Comparison of ENCODE assay signal across 14 cellular contexts in the genomic region with DNA sequence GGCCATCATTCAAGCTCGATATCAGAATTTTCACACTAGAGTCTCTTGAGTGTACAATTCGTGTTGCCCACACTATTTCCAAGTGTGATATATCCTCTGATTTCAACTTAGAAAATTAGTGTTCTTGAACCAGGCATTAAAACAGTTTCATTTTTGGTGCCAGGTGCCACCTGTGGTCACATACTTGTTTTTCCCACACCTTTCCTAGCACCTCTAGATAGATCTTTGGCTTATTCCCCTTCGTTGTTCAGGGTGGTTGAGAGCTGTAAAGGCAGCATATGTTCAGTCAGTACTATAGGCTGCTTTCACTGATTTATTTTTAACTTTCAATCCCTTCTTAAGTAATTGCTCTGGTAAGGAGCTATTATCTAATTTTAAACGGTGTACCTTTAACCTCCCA.
DNase-seq lines count a peak whose midpoint lies in the region; ATAC-seq and TF ChIP-seq lines count a peak whose summit lies in the region.
"Had no signal": no experiment of that assay in that cellular context is flagged by ENCODE, and none has a peak within 500 bp of the region (broad histone marks: within the 10 kb centered on the region; RNA-seq: fewer than 3 reads in every experiment).

No MANE protein-coding gene starts in this region.

- 23 to 27% methylated on average over 4 of the region's 4 CpGs for WGBS in body of pancreas, 2 donors
- WGBS in psoas muscle, 3 donors = 78 to 86% (median 82%) methylated on average over 4 of the region's 4 CpGs

- peak; percentile 18 for ATAC-seq in left ventricle myocardium superior
- ATAC-seq in left cardiac atrium = no peak
- peak; percentile 80 for ATAC-seq in body of pancreas
- no peak for ATAC-seq in psoas muscle
- no peak for ATAC-seq in natural killer cell treated with Interleukin-12 subunit alpha and Interleukin-12 subunit beta and Interleukin-15 and Interleukin-18, amount 100 ng/mL, for 72 hours
- ATAC-seq: GM12878, GM23338 had no signal

- H3K36me3 Mint-ChIP-seq in HFFc6 (ENCODE audit: low read depth) = peaks cover 61% of the 10 kb centered on the region
- H3K36me3 Mint-ChIP-seq in natural killer cell treated with Interleukin-12 subunit alpha and Interleukin-12 subunit beta and Interleukin-15 and Interleukin-18, amount 100 ng/mL, for 72 hours = no peaks in the 10 kb centered on the region

- H3K4me3 Mint-ChIP-seq in HFFc6 = peak overlapping the region; percentile 28; the same call in 1 of the 2 replicates
- no peak overlapping the region for H3K4me3 Mint-ChIP-seq in natural killer cell treated with Interleukin-12 subunit alpha and Interleukin-12 subunit beta and Interleukin-15 and Interleukin-18, amount 100 ng/mL, for 72 hours
- H3K4me3 Mint-ChIP-seq: CD4-positive, alpha-beta memory T cell; GM23338 had no signal

- DNase-seq in left ventricle myocardium superior (no peak), left cardiac atrium (no peak), HFFc6 (no peak), body of pancreas (peak; percentile 79 to 85 (median 82)), psoas muscle (no peak), middle frontal gyrus (ENCODE audit: extremely low spot score, low spot score) (no peak)
- no peak for DNase-seq in natural killer cell treated with Interleukin-12 subunit alpha and Interleukin-12 subunit beta and Interleukin-15 and Interleukin-18, amount 100 ng/mL, for 72 hours (ENCODE audit: low spot score)
- DNase-seq: BE2C; CD4-positive, alpha-beta memory T cell; GDM1; KBM-7; Right ventricle myocardium superior had no signal

- H3K9me3 ChIP-seq in body of pancreas = no peaks in the 10 kb centered on the region
- no peaks in the 10 kb centered on the region for H3K9me3 ChIP-seq in psoas muscle
- H3K9me3 ChIP-seq: BE2C had no signal

- H3K27ac ChIP-seq in body of pancreas (peak overlapping the region; percentile 47 to 82 (median 72)), psoas muscle (no peak overlapping the region)

- peaks cover 5% of the 10 kb centered on the region; the same call in 1 of the 2 replicates for H3K9me3 Mint-ChIP-seq in HFFc6
- H3K9me3 Mint-ChIP-seq in natural killer cell treated with Interleukin-12 subunit alpha and Interleukin-12 subunit beta and Interleukin-15 and Interleukin-18, amount 100 ng/mL, for 72 hours = no peaks in the 10 kb centered on the region
- H3K9me3 Mint-ChIP-seq: GM23338 had no signal

- H3K4me1 Mint-ChIP-seq in HFFc6 (ENCODE audit: low read depth) = peaks cover 75% of the 10 kb centered on the region
- H3K4me1 Mint-ChIP-seq in natural killer cell treated with Interleukin-12 subunit alpha and Interleukin-12 subunit beta and Interleukin-15 and Interleukin-18, amount 100 ng/mL, for 72 hours (ENCODE audit: low read depth in 2 of 2) = peaks cover 7 to 14% of the 10 kb centered on the region in 2 donors

- intact Hi-C loops in left ventricle myocardium superior (cut with micrococcal nuclease) (loop anchor here (10.0 kb wide), 1 partner anchor 133 kb away; the partner anchor contains the start of gene NEK7), left cardiac atrium (cut with DNase I) (no loop called here), body of pancreas (cut with DNase I) (no loop called here), psoas muscle (cut with DNase I) (no loop called here)

- TF ChIP-seq CTCF in HFFc6 (IDR thresholded peaks at IDR 0.05) (no peak), body of pancreas (IDR thresholded peaks at IDR 0.05) (no peak), psoas muscle (IDR thresholded peaks at IDR 0.05) (no peak)

- H3K4me3 ChIP-seq in body of pancreas (no peak overlapping the region), psoas muscle (no peak overlapping the region)
- H3K4me3 ChIP-seq: GM12878, GM23338 had no signal

- TF ChIP-seq POLR2A in body of pancreas (IDR thresholded peaks at IDR 0.05) = no peak

- no peaks in the 10 kb centered on the region for H3K36me3 ChIP-seq in body of pancreas (replicated peaks in 1 of 2; ENCODE audit: insufficient read depth in 1 of 2, low read depth in 2 of 2)
- H3K36me3 ChIP-seq in psoas muscle (ENCODE audit: insufficient read depth in 1 of 2, low read depth in 1 of 2) = peaks cover 0 to 17% of the 10 kb centered on the region in 2 donors
- H3K36me3 ChIP-seq: BE2C had no signal

- peaks cover 85% of the 10 kb centered on the region for H3K4me1 ChIP-seq in body of pancreas
- no peaks in the 10 kb centered on the region for H3K4me1 ChIP-seq in psoas muscle

- peak overlapping the region; percentile 28 for H3K27ac Mint-ChIP-seq in HFFc6
- no peak overlapping the region for H3K27ac Mint-ChIP-seq in natural killer cell treated with Interleukin-12 subunit alpha and Interleukin-12 subunit beta and Interleukin-15 and Interleukin-18, amount 100 ng/mL, for 72 hours

- no peaks in the 10 kb centered on the region for H3K27me3 ChIP-seq in body of pancreas
- no peaks in the 10 kb centered on the region for H3K27me3 ChIP-seq in psoas muscle (ENCODE audit: insufficient read depth in 3 of 3, low read length in 2 of 3)
- H3K27me3 ChIP-seq: BE2C had no signal

- peaks cover 25% of the 10 kb centered on the region for H3K27me3 Mint-ChIP-seq in HFFc6 (ENCODE audit: insufficient read depth)
- H3K27me3 Mint-ChIP-seq in natural killer cell treated with Interleukin-12 subunit alpha and Interleukin-12 subunit beta and Interleukin-15 and Interleukin-18, amount 100 ng/mL, for 72 hours = no peaks in the 10 kb centered on the region
- H3K27me3 Mint-ChIP-seq: CD4-positive, alpha-beta memory T cell had no signal

Comparison
In these comparisons a context has a peak if more than half of its experiments do, and no peak if none do; other contexts are left out.
1. ATAC-seq: peak in left ventricle myocardium superior (single experiment) and body of pancreas (single experiment); none in left cardiac atrium (0 of 2), psoas muscle (0 of 4) and natural killer cell treated with Interleukin-12 subunit alpha and Interleukin-12 subunit beta and Interleukin-15 and Interleukin-18, amount 100 ng/mL, for 72 hours (0 of 2).
2. DNase-seq: peak in body of pancreas (4 of 4); none in left ventricle myocardium superior (single experiment), left cardiac atrium (single experiment), HFFc6 (single experiment), psoas muscle (0 of 2), natural killer cell treated with Interleukin-12 subunit alpha and Interleukin-12 subunit beta and Interleukin-15 and Interleukin-18, amount 100 ng/mL, for 72 hours (single experiment) and middle frontal gyrus (single experiment).